Comparison of ENCODE assay signal across 1 cellular context in genomic region chrX:25548806-25549205, GRCh38.
TF ChIP-seq lines count a peak whose summit lies in the region.

No MANE protein-coding gene starts in this region.

TF ChIP-seq in HepG2, 621 proteins besides CTCF, POLR2A, EP300 and RAD21 (continued from another document):
- TF ChIP-seq DDIT3 (CRISPR knock-in tag; IDR thresholded peaks at IDR 0.05), result no peak
- no peak for TF ChIP-seq ZNF768 (CRISPR knock-in tag; IDR thresholded peaks at IDR 0.05)
- no peak for TF ChIP-seq ZNF816 (CRISPR knock-in tag; IDR thresholded peaks at IDR 0.05; ENCODE audit: borderline replicate concordance)
- no peak for TF ChIP-seq SYNCRIP (IDR thresholded peaks at IDR 0.05; ENCODE audit: insufficient read depth, low read depth, low read length)
- no peak for TF ChIP-seq EEA1 (CRISPR knock-in tag; IDR thresholded peaks at IDR 0.05; ENCODE audit: borderline replicate concordance)
- TF ChIP-seq ZNF740 (CRISPR knock-in tag; IDR thresholded peaks at IDR 0.05), result no peak
